18 cellular contexts compared by ENCODE assay signal in the genomic region with DNA sequence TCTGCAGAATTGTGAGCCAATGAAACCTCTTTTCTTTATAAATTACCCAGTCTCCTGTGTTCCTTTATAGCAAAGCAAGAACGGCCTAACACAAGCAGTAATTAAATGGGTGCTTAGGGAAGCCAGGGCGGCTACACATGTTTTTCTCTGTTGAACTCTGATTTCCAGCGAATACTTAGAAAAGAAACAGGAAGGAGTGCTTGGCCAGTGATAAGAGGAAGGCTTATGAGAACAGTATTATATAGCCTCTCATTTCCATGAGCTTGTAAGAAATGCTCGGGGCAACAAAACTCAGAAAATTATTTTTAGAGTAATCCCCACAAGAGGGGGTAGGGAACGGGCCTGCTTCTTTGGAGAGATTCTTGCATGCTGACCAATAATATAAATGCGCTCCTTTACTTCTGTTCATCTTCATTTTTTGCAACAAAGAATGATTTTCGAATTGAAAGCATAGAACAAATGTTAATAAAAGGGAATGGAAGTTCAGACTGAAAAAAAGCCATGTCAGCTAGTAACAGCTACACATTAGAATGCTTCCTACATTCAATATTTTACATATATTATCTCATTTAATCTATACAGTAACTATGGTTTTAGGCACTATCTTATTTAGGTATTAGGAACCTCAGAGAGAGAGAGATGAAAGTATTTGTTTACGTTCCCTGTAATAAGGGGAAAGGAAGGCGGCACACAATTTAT. TPM values are rescaled to one million over a fixed set of nuclear protein-coding genes. Genes with fewer than 3 reads are reported as not detected.
"Had no signal": no experiment of that assay in that cellular context is flagged by ENCODE, and none has a peak within 500 bp of the region (broad histone marks: within the 10 kb centered on the region; RNA-seq: fewer than 3 reads in every experiment).

No MANE protein-coding gene starts in this region.

- H3K27ac Mint-ChIP-seq: activated naive CD8-positive, alpha-beta T cell treated with anti-CD3 and anti-CD28 coated beads, Interleukin-2, amount 50 U/mL, for 24 hours; activated T-helper 1 cell treated with anti-CD3 and anti-CD28 coated beads, Interleukin-12 subunit alpha, Interleukin-12 subunit beta, Interleukin-2, Interleukin-4 antibody, amounts not matched to agents 30 ng/mL and 10 ng/mL and 1 ng/mL, durations not matched to agents 14 hours and 24 hours and 36 hours; immature natural killer cell; naive thymus-derived CD4-positive, alpha-beta T cell; stimulated activated effector memory CD8-positive, alpha-beta T cell treated with anti-CD3 and anti-CD28 coated beads, Interleukin-12 subunit alpha, Interleukin-12 subunit beta, amount 100 ng/mL, for 72 hours; T-helper 2 cell treated with Interferon-gamma antibody and Interleukin-4, amounts not matched to agents 5 μg/mL and 100 μg/mL, for 36 hours had no signal

- H3K9me3 Mint-ChIP-seq: activated naive CD8-positive, alpha-beta T cell treated with anti-CD3 and anti-CD28 coated beads, Interleukin-2, amount 50 U/mL, for 24 hours; activated T-helper 1 cell treated with anti-CD3 and anti-CD28 coated beads, Interleukin-12 subunit alpha, Interleukin-12 subunit beta, Interleukin-2, Interleukin-4 antibody, amounts not matched to agents 30 ng/mL and 10 ng/mL and 1 ng/mL, durations not matched to agents 14 hours and 24 hours and 36 hours; stimulated activated effector memory CD8-positive, alpha-beta T cell treated with anti-CD3 and anti-CD28 coated beads, Interleukin-12 subunit alpha, Interleukin-12 subunit beta, amount 100 ng/mL, for 72 hours; T-helper 2 cell treated with Interferon-gamma antibody and Interleukin-4, amounts not matched to agents 5 μg/mL and 100 μg/mL, for 36 hours had no signal

- ATAC-seq: activated naive CD8-positive, alpha-beta T cell treated with anti-CD3 and anti-CD28 coated beads, Interleukin-2, amount 50 U/mL, for 24 hours; lower lobe of right lung; naive thymus-derived CD4-positive, alpha-beta T cell; stimulated activated effector memory CD8-positive, alpha-beta T cell treated with anti-CD3 and anti-CD28 coated beads, Interleukin-12 subunit alpha, Interleukin-12 subunit beta, amount 100 ng/mL, for 72 hours had no signal

- H3K4me3 ChIP-seq: ascending aorta, lower lobe of right lung, right atrium auricular region, tibial artery, uterus had no signal

- H3K4me3 Mint-ChIP-seq: activated naive CD8-positive, alpha-beta T cell treated with anti-CD3 and anti-CD28 coated beads, Interleukin-2, amount 50 U/mL, for 24 hours; activated T-helper 1 cell treated with anti-CD3 and anti-CD28 coated beads, Interleukin-12 subunit alpha, Interleukin-12 subunit beta, Interleukin-2, Interleukin-4 antibody, amounts not matched to agents 30 ng/mL and 10 ng/mL and 1 ng/mL, durations not matched to agents 14 hours and 24 hours and 36 hours; immature natural killer cell; naive thymus-derived CD4-positive, alpha-beta T cell; stimulated activated effector memory CD8-positive, alpha-beta T cell treated with anti-CD3 and anti-CD28 coated beads, Interleukin-12 subunit alpha, Interleukin-12 subunit beta, amount 100 ng/mL, for 72 hours; T-helper 2 cell treated with Interferon-gamma antibody and Interleukin-4, amounts not matched to agents 5 μg/mL and 100 μg/mL, for 36 hours had no signal

- H3K4me1 Mint-ChIP-seq: activated naive CD8-positive, alpha-beta T cell treated with anti-CD3 and anti-CD28 coated beads, Interleukin-2, amount 50 U/mL, for 24 hours; immature natural killer cell; naive thymus-derived CD4-positive, alpha-beta T cell; stimulated activated effector memory CD8-positive, alpha-beta T cell treated with anti-CD3 and anti-CD28 coated beads, Interleukin-12 subunit alpha, Interleukin-12 subunit beta, amount 100 ng/mL, for 72 hours had no signal

- H3K36me3 ChIP-seq: ascending aorta, lower lobe of right lung, neutrophil, right atrium auricular region, tibial artery, uterus had no signal

- H3K36me3 Mint-ChIP-seq: immature natural killer cell; naive thymus-derived CD4-positive, alpha-beta T cell; stimulated activated effector memory CD8-positive, alpha-beta T cell treated with anti-CD3 and anti-CD28 coated beads, Interleukin-12 subunit alpha, Interleukin-12 subunit beta, amount 100 ng/mL, for 72 hours had no signal

- H3K27me3 ChIP-seq: ascending aorta, neutrophil, right atrium auricular region, tibial artery, uterus had no signal

- H3K27ac ChIP-seq: ascending aorta, epithelial cell of prostate, lower lobe of right lung, neutrophil, right atrium auricular region, tibial artery, uterus had no signal

- FAIRE-seq: small intestine had no signal

- H3K4me1 ChIP-seq: ascending aorta, lower lobe of right lung, right atrium auricular region, tibial artery, uterus had no signal

- DNase-seq: activated CD4-positive, alpha-beta T cell treated with anti-CD3 and anti-CD28 coated beads for 48 hours; activated naive CD4-positive, alpha-beta T cell; activated naive CD8-positive, alpha-beta T cell treated with anti-CD3 and anti-CD28 coated beads, Interleukin-2, amount 50 U/mL, for 24 hours; immature natural killer cell; lower lobe of right lung; naive thymus-derived CD4-positive, alpha-beta T cell; posterior cingulate gyrus; small intestine; tibial artery; uterus had no signal

- H3K9me3 ChIP-seq: ascending aorta, lower lobe of right lung, neutrophil, right atrium auricular region, tibial artery, uterus had no signal

RNA-seq across cellular contexts. Expression of a gene that starts 49.7 kb away (rescaled TPM):
- total RNA-seq: activated T-helper 1 cell treated with anti-CD3 and anti-CD28 coated beads, Interleukin-12 subunit alpha, Interleukin-12 subunit beta, Interleukin-2, Interleukin-4 antibody, amounts not matched to agents 30 ng/mL and 10 ng/mL and 1 ng/mL, durations not matched to agents 14 hours and 24 hours and 36 hours; mononuclear cell; naive thymus-derived CD4-positive, alpha-beta T cell had no signal
- polyA plus RNA-seq: immature natural killer cell; naive thymus-derived CD4-positive, alpha-beta T cell had no signal
